Comparison of ENCODE assay signal across 8 cellular contexts in genomic region chr14:40417777-40418401, GRCh38.
A peak's percentile ranks its signal among the peaks of the same experiment; 100 is the strongest.
DNase-seq lines count a peak whose midpoint lies in the region; ATAC-seq and TF ChIP-seq lines count a peak whose summit lies in the region.

No MANE protein-coding gene starts in this region.

- DNase-seq in BE2C, result peak; percentile 19
- DNase-seq in Kasumi-1 (lab: John Stamatoyannopoulos, UW), result peak; percentile 66 to 68
- DNase-seq in RWPE2 (ENCODE audit: low spot score), result no peak
- peak; percentile 25 for DNase-seq in iPS DF 19.7 (ENCODE audit: low read depth, low spot score)
- no peak for DNase-seq in T1000 (lab: John Stamatoyannopoulos, UW)
- DNase-seq in sciatic nerve (ENCODE audit: low spot score), result no peak

- peak; percentile 86 for ATAC-seq in GM18511 (IDR thresholded peaks at IDR 0.05; ENCODE audit: unreplicated experiment)
- peak; percentile 79; the same call in 2 of the 3 replicates for ATAC-seq in RWPE2 (ENCODE audit: low read depth)
- ATAC-seq in sciatic nerve, result no peak
- no peak for ATAC-seq in GM21576 (IDR thresholded peaks at IDR 0.05; ENCODE audit: unreplicated experiment)

- no peaks in the 10 kb centered on the region for H3K9me3 ChIP-seq in BE2C
- H3K9me3 ChIP-seq in RWPE2 (ENCODE audit: severe bottlenecking), result no peaks in the 10 kb centered on the region

- H3K36me3 ChIP-seq in BE2C (no peaks in the 10 kb centered on the region), RWPE2 (ENCODE audit: low read depth) (no peaks in the 10 kb centered on the region)

- H3K4me1 ChIP-seq in BE2C (no peaks in the 10 kb centered on the region), RWPE2 (ENCODE audit: insufficient read depth, poor library complexity, severe bottlenecking) (no peaks in the 10 kb centered on the region)

- H3K27ac ChIP-seq in RWPE2 (ENCODE audit: poor library complexity, severe bottlenecking), result no peak overlapping the region

- no peaks in the 10 kb centered on the region for H3K27me3 ChIP-seq in BE2C
- H3K27me3 ChIP-seq in RWPE2 (ENCODE audit: insufficient read depth, poor library complexity, severe bottlenecking), result peaks cover 6% of the 10 kb centered on the region

- intact Hi-C loops in sciatic nerve (cut with DNase I), result no loop called here

- peak; percentile 62 for TF ChIP-seq CTCF in BE2C (IDR thresholded peaks at IDR 0.05; ENCODE audit: low read depth, low read length)
- TF ChIP-seq CTCF in RWPE2 (IDR thresholded peaks at IDR 0.05; ENCODE audit: poor library complexity, severe bottlenecking), result peak; percentile 75

- H3K4me3 ChIP-seq in BE2C (ENCODE audit: low read depth, low read length) (no peak overlapping the region), RWPE2 (ENCODE audit: severe bottlenecking) (no peak overlapping the region)

Comparison
In these comparisons a context has a peak if more than half of its experiments do, and no peak if none do; other contexts are left out.
1. DNase-seq: peak in BE2C (single experiment), Kasumi-1 (2 of 2) and iPS DF 19.7 (single experiment); none in RWPE2 (single experiment), T1000 (single experiment) and sciatic nerve (single experiment).
2. ATAC-seq: peak in GM18511 (single experiment) and RWPE2 (single experiment); none in sciatic nerve (single experiment) and GM21576 (single experiment).